ENCODE assay signal across 1 cellular context in genomic region chr5:145978171-145978570, GRCh38.
TF ChIP-seq lines count a peak whose summit lies in the region.

No MANE protein-coding gene starts in this region.

TF ChIP-seq in HCT116, 20 proteins besides CTCF, POLR2A, EP300 and RAD21 (continued from another document):
- TF ChIP-seq SRF (IDR thresholded peaks at IDR 0.05; ENCODE audit: low read depth) (no peak), ZNF274 (IDR thresholded peaks at IDR 0.05; ENCODE audit: low read depth, low read length) (no peak), ELF1 (IDR thresholded peaks at IDR 0.05; ENCODE audit: borderline replicate concordance, low read depth) (no peak), CEBPB (IDR thresholded peaks at IDR 0.05; ENCODE audit: low read depth) (no peak), EZH2 (IDR thresholded peaks at IDR 0.05) (no peak), YY1 (IDR thresholded peaks at IDR 0.05; ENCODE audit: extremely low read depth, insufficient replicate concordance, low read depth, low read length) (no peak), TCF7L2 (IDR thresholded peaks at IDR 0.05; ENCODE audit: borderline replicate concordance, extremely low read depth, insufficient read depth, insufficient read length) (no peak), POLR2AphosphoS5 (IDR thresholded peaks at IDR 0.05; ENCODE audit: low read depth, low read length) (no peak), ZFX (IDR thresholded peaks at IDR 0.05) (no peak)
